Comparison of ENCODE assay signal across 22 cellular contexts in the genomic region with DNA sequence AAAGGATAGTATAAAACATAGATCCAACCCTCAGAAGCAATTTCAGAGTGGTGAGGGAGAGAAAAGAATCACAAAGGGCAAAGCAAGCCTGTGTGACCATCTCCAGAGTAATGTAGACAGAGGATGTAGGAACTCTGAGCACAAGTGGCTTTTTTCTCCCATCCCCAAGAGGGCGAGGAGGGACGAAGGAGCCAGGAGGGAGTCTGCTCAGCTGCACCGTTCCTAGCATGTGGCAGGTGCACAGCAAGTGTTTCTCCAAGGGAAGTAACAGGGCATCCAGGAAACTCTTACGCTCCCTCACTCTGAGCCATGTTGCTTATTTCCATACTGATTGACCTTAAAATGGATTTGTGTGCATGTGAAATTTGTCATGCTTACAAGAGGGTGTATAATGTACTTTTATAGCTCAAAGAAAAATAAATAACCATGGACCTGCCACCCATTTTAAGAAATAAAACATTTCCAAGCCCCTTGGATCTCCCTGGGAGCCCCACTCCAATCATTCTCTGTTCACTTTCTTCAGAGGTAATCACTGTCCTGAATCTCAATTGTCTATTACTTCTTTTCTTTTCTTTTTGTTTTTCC. TPM values are rescaled to one million over a fixed set of nuclear protein-coding genes. Genes with fewer than 3 reads are reported as not detected.
DNase-seq lines count a peak whose midpoint lies in the region; ATAC-seq and TF ChIP-seq lines count a peak whose summit lies in the region.
"Had no signal": no experiment of that assay in that cellular context is flagged by ENCODE, and none has a peak within 500 bp of the region (broad histone marks: within the 10 kb centered on the region; RNA-seq: fewer than 3 reads in every experiment).

No MANE protein-coding gene starts in this region.

- no peak for ATAC-seq in HG03196 (IDR thresholded peaks at IDR 0.05; ENCODE audit: unreplicated experiment)
- ATAC-seq: GM12878, PC-3, SK-N-SH treated with all-trans-retinoic acid at 6 μM for 48 hours had no signal

- H2AFZ ChIP-seq in SU-DHL-6 (ENCODE audit: low read depth, low read length, severe bottlenecking): peak overlapping the region; percentile 18

- H3K27me3 ChIP-seq in A673 (replicated peaks; ENCODE audit: insufficient read depth, low read depth, low read length, poor library complexity) (no peaks in the 10 kb centered on the region), H7 (ENCODE audit: control insufficient read depth, insufficient read depth, low read length) (no peaks in the 10 kb centered on the region; the same call in 1 of the 2 replicates), SU-DHL-6 (ENCODE audit: low read length) (no peaks in the 10 kb centered on the region)
- H3K27me3 ChIP-seq: BLaER1 treated with 17β-estradiol and CSF1 and Interleukin-3, amounts not matched to agents 10 nM and 100 nM had no signal

- no peaks in the 10 kb centered on the region for H3K4me1 Mint-ChIP-seq in type B pancreatic cell (ENCODE audit: unreplicated experiment)

- H3K27me3 Mint-ChIP-seq in type B pancreatic cell: peaks cover 48% of the 10 kb centered on the region

- peaks cover 16% of the 10 kb centered on the region for H3K9me3 ChIP-seq in A673 (ENCODE audit: low read depth, low read length, poor library complexity, severe bottlenecking)
- H3K9me3 ChIP-seq in SU-DHL-6 (ENCODE audit: insufficient read depth, low read length): no peaks in the 10 kb centered on the region
- H3K9me3 ChIP-seq: BLaER1 treated with 17β-estradiol and CSF1 and Interleukin-3, amounts not matched to agents 10 nM and 100 nM had no signal

- CTCF ChIA-PET in A673 (lab: Charles Lee): interaction anchor here (0.7 kb wide), 2 partner anchors 127 to 338 kb away, joined by 3 read pairs; no protein-coding TSS in a partner anchor

- no peak overlapping the region for H3K27ac Mint-ChIP-seq in type B pancreatic cell
- H3K27ac Mint-ChIP-seq: CD4-positive, alpha-beta T cell had no signal

- no peaks in the 10 kb centered on the region for H3F3A ChIP-seq in SU-DHL-6 (ENCODE audit: insufficient read depth)

- BruUV-seq in A673 (replicated peaks; lab: Mats Ljungman, UMichigan): no TSS peak

- H3K36me3 Mint-ChIP-seq in type B pancreatic cell: no peaks in the 10 kb centered on the region

- POLR2A ChIA-PET in A673 (lab: Charles Lee; ENCODE audit: low non-redundant PET): interaction anchor here (0.5 to 0.8 kb wide), 5 partner anchors 53 to 1246 kb away, joined by 3 to 9 read pairs (median 5); no protein-coding TSS in a partner anchor

- H3K4me3 ChIP-seq in A673 (ENCODE audit: low read depth, low read length, poor library complexity, severe bottlenecking) (no peak overlapping the region), H7 (ENCODE audit: insufficient read depth, low read depth, low read length) (no peak overlapping the region), SU-DHL-6 (ENCODE audit: insufficient read depth, low read length, poor library complexity, severe bottlenecking) (no peak overlapping the region)
- H3K4me3 ChIP-seq: BLaER1 treated with 17β-estradiol and CSF1 and Interleukin-3, amounts not matched to agents 10 nM and 100 nM; GM12878 had no signal

- no peak overlapping the region for H3K4me2 ChIP-seq in SU-DHL-6 (ENCODE audit: low read depth, low read length, poor library complexity, severe bottlenecking)
- H3K4me2 ChIP-seq: BLaER1 treated with 17β-estradiol and CSF1 and Interleukin-3, amounts not matched to agents 10 nM and 100 nM had no signal

- DNase-seq in NCI-H2107 treated with DMSO at 0.1 percent for 48 hours (lab: John Stamatoyannopoulos, UW; ENCODE audit: unreplicated experiment): peak; percentile 36
- DNase-seq in NCI-H2107 (lab: John Stamatoyannopoulos, UW): no peak
- DNase-seq in A673 (ENCODE audit: low spot score): peak; percentile 95
- peak; percentile 26 for DNase-seq in H7
- no peak for DNase-seq in type B pancreatic cell (ENCODE audit: extremely low spot score, unreplicated experiment)
- DNase-seq: AML-193; CD4-positive, alpha-beta T cell; DMS79; EL; GDM1; Karpas-422; NCI-H1092; NCI-H1436 treated with DMSO at 0.1 percent for 48 hours; NCI-H2029; NK-92 treated with Interleukin-12 subunit alpha and Interleukin-12 subunit beta, amount 100 ng/mL, for 24 hours; PC-3; T-helper 2 cell had no signal

- H3K9me2 ChIP-seq in SU-DHL-6 (replicated peaks; ENCODE audit: insufficient read depth, low read length): no peaks in the 10 kb centered on the region

- peaks cover 31% of the 10 kb centered on the region for H3K4me1 ChIP-seq in A673 (ENCODE audit: insufficient read depth, low read length, poor library complexity, severe bottlenecking)
- H3K4me1 ChIP-seq: BLaER1 treated with 17β-estradiol and CSF1 and Interleukin-3, amounts not matched to agents 10 nM and 100 nM had no signal

- TF ChIP-seq CTCF in A673 (conservative IDR thresholded peaks at IDR 0.05; ENCODE audit: low read depth, low read length) (no peak), SU-DHL-6 (IDR thresholded peaks at IDR 0.05; ENCODE audit: insufficient read depth, low read length, poor library complexity, severe bottlenecking) (no peak), type B pancreatic cell (conservative IDR thresholded peaks at IDR 0.05) (no peak)

- intact Hi-C loops in A673 (cut with micrococcal nuclease; ENCODE audit: unreplicated experiment): loop anchor here (1.0 to 5.0 kb wide), 3 partner anchors 105 to 143 kb away; a partner anchor contains a TSS

- no peaks in the 10 kb centered on the region for H4K20me1 ChIP-seq in SU-DHL-6 (ENCODE audit: low read depth, low read length)
- H4K20me1 ChIP-seq: BLaER1 treated with 17β-estradiol and CSF1 and Interleukin-3, amounts not matched to agents 10 nM and 100 nM had no signal

- H3K4me3 Mint-ChIP-seq in type B pancreatic cell: no peak overlapping the region
- H3K4me3 Mint-ChIP-seq: CD4-positive, alpha-beta T cell had no signal

- H3K36me3 ChIP-seq in A673 (ENCODE audit: insufficient read depth, low read length, poor library complexity, severe bottlenecking) (no peaks in the 10 kb centered on the region), H7 (replicated peaks; ENCODE audit: control insufficient read depth, insufficient read depth, low read length) (no peaks in the 10 kb centered on the region), SU-DHL-6 (ENCODE audit: low read length) (no peaks in the 10 kb centered on the region)
- H3K36me3 ChIP-seq: BLaER1 treated with 17β-estradiol and CSF1 and Interleukin-3, amounts not matched to agents 10 nM and 100 nM had no signal

- no peak overlapping the region for H3K9ac ChIP-seq in SU-DHL-6 (ENCODE audit: low read length)
- H3K9ac ChIP-seq: BLaER1 treated with 17β-estradiol and CSF1 and Interleukin-3, amounts not matched to agents 10 nM and 100 nM had no signal

- H3K79me2 ChIP-seq in SU-DHL-6 (ENCODE audit: insufficient read depth, low read length): no peaks in the 10 kb centered on the region

- H3K9me3 Mint-ChIP-seq in type B pancreatic cell: no peaks in the 10 kb centered on the region
- H3K9me3 Mint-ChIP-seq: CD4-positive, alpha-beta T cell had no signal

- H3K27ac ChIP-seq in A673 (ENCODE audit: low read depth, low read length, poor library complexity, severe bottlenecking): peak overlapping the region; percentile 98
- H3K27ac ChIP-seq in SU-DHL-6 (ENCODE audit: low read depth, low read length): no peak overlapping the region
- H3K27ac ChIP-seq: BLaER1 treated with 17β-estradiol and CSF1 and Interleukin-3, amounts not matched to agents 10 nM and 100 nM had no signal

RNA-seq across cellular contexts. Expression of a gene that starts 37.8 kb away (rescaled TPM):
- total RNA-seq in A673 (2021): 300 and 355 TPM in 2 replicates
- total RNA-seq in H7 (2014; rRNA removed; shearing (Covaris generic)): 17.4 and 26.9 TPM in 2 replicates
- total RNA-seq in type B pancreatic cell (ENCODE audit: low replicate concordance): 70.5 and 101 TPM in 2 replicates

Comparison
In these comparisons a context has a peak if more than half of its experiments do, and no peak if none do; other contexts are left out.
1. DNase-seq: peak in NCI-H2107 treated with DMSO at 0.1 percent for 48 hours (single experiment), A673 (single experiment) and H7 (single experiment); none in NCI-H2107 (single experiment) and type B pancreatic cell (single experiment).